In genomic region chr16:48947371-48947713, GRCh38 we compare ENCODE assay signal across 30 cellular contexts.
DNase-seq lines count a peak whose midpoint lies in the region; ATAC-seq, FAIRE-seq and TF ChIP-seq lines count a peak whose summit lies in the region.
"Had no signal": no experiment of that assay in that cellular context is flagged by ENCODE, and none has a peak within 500 bp of the region (broad histone marks: within the 10 kb centered on the region; RNA-seq: fewer than 3 reads in every experiment).

No MANE protein-coding gene starts in this region.

- no peak for TF ChIP-seq POLR2A in sigmoid colon (IDR thresholded peaks at IDR 0.05)

- CTCF ChIA-PET in activated CD4-positive, alpha-beta memory T cell treated with anti-CD3 and anti-CD28 coated beads, Interleukin-2, amount 10 ng/mL, durations not matched to agents 7 days and 5 days (lab: Charles Lee) = no interaction called here

- H3K9ac ChIP-seq in kidney (ENCODE audit: low read length in 2 of 2) = no peak overlapping the region

- no peak for FAIRE-seq in kidney (lab: Jason Lieb, UNC)
- FAIRE-seq: GM12891 had no signal

- TF ChIP-seq EP300 in sigmoid colon (IDR thresholded peaks at IDR 0.05) = no peak

- ATAC-seq in Right ventricle myocardium superior (ENCODE audit: poor library complexity) (peak; percentile 16), right cardiac atrium (no peak)

- no peak for DNase-seq in Right ventricle myocardium superior
- DNase-seq in right cardiac atrium = no peak
- DNase-seq in left ventricle myocardium inferior = no peak
- DNase-seq in sigmoid colon = no peak
- no peak for DNase-seq in SKM-1 (lab: John Stamatoyannopoulos, UW; ENCODE audit: unreplicated experiment)
- no peak for DNase-seq in kidney
- no peak for DNase-seq in activated CD4-positive, alpha-beta memory T cell treated with anti-CD3 and anti-CD28 coated beads, Interleukin-2, amount 10 ng/mL, durations not matched to agents 7 days and 5 days
- no peak for DNase-seq in NCI-H1694 (lab: John Stamatoyannopoulos, UW)
- DNase-seq: 8988T; ACHN; BE2C; CD8-positive, alpha-beta memory T cell; DMS79 treated with DMSO at 0.1 percent for 48 hours; GF-D8; H7; HFFc6; KBM-7; MG63; NCI-H1105 treated with DMSO at 0.1 percent for 48 hours; NCI-H146; NCI-H2029; NCI-H446; NCI-H524 treated with DMSO at 0.1 percent for 48 hours; NCI-H774; NK-92 treated with Interleukin-12 subunit alpha and Interleukin-12 subunit beta, amount 100 ng/mL, for 24 hours; PC-9; RPMI8226; SHP77 treated with DMSO at 0.1 percent for 48 hours had no signal

- H3K9me3 ChIP-seq in right cardiac atrium (ENCODE audit: control insufficient read depth, low read length) (no peaks in the 10 kb centered on the region), left ventricle myocardium inferior (replicated peaks) (no peaks in the 10 kb centered on the region), sigmoid colon (no peaks in the 10 kb centered on the region), kidney (ENCODE audit: control insufficient read depth in 1 of 2, low read length in 2 of 2) (no peaks in the 10 kb centered on the region)
- H3K9me3 ChIP-seq: BE2C, MG63 had no signal

- no peak overlapping the region for H3K4me3 Mint-ChIP-seq in activated CD4-positive, alpha-beta memory T cell treated with anti-CD3 and anti-CD28 coated beads, Interleukin-2, amount 10 ng/mL, durations not matched to agents 7 days and 5 days
- H3K4me3 Mint-ChIP-seq: CD14-positive monocyte; CD8-positive, alpha-beta memory T cell; HFFc6 had no signal

- WGBS in right cardiac atrium = 16% methylated on average over 3 of the region's 3 CpGs
- WGBS in sigmoid colon, 2 donors = 18 to 34% methylated on average over 3 of the region's 3 CpGs

- H3K4me1 ChIP-seq in right cardiac atrium (ENCODE audit: control insufficient read depth, insufficient read depth, low read length) (peaks cover 5% of the 10 kb centered on the region), left ventricle myocardium inferior (peaks cover 14% of the 10 kb centered on the region), sigmoid colon (peaks cover 0 to 61% (median 44%) of the 10 kb centered on the region in 4 donors), kidney (ENCODE audit: control insufficient read depth in 1 of 2, insufficient read depth in 1 of 2, low read depth in 1 of 2, low read length in 2 of 2) (no peaks in the 10 kb centered on the region)
- H3K4me1 ChIP-seq: BE2C had no signal

- no peaks in the 10 kb centered on the region for H3K27me3 Mint-ChIP-seq in activated CD4-positive, alpha-beta memory T cell treated with anti-CD3 and anti-CD28 coated beads, Interleukin-2, amount 10 ng/mL, durations not matched to agents 7 days and 5 days
- H3K27me3 Mint-ChIP-seq: CD8-positive, alpha-beta memory T cell had no signal

- H3K27me3 ChIP-seq in right cardiac atrium (ENCODE audit: control insufficient read depth, insufficient read depth) (no peaks in the 10 kb centered on the region), left ventricle myocardium inferior (ENCODE audit: low read depth) (no peaks in the 10 kb centered on the region), sigmoid colon (no peaks in the 10 kb centered on the region)
- H3K27me3 ChIP-seq: BE2C, MG63 had no signal

- H3K36me3 ChIP-seq in left ventricle myocardium inferior (no peaks in the 10 kb centered on the region), sigmoid colon (no peaks in the 10 kb centered on the region), kidney (ENCODE audit: control insufficient read depth in 1 of 2, insufficient read depth in 2 of 2, low read length in 2 of 2) (no peaks in the 10 kb centered on the region)
- H3K36me3 ChIP-seq: BE2C, MG63 had no signal

- H3K4me3 ChIP-seq in right cardiac atrium (ENCODE audit: low read length) (no peak overlapping the region), left ventricle myocardium inferior (no peak overlapping the region), sigmoid colon (no peak overlapping the region), kidney (ENCODE audit: low read length in 2 of 2) (no peak overlapping the region)
- H3K4me3 ChIP-seq: MG63, PC-9 had no signal

- H3K36me3 Mint-ChIP-seq in activated CD4-positive, alpha-beta memory T cell treated with anti-CD3 and anti-CD28 coated beads, Interleukin-2, amount 10 ng/mL, durations not matched to agents 7 days and 5 days (ENCODE audit: low read depth) = no peaks in the 10 kb centered on the region
- H3K36me3 Mint-ChIP-seq: CD14-positive monocyte; CD8-positive, alpha-beta memory T cell had no signal

- TF ChIP-seq CTCF in left ventricle myocardium inferior (IDR thresholded peaks at IDR 0.05; ENCODE audit: borderline replicate concordance) (no peak), sigmoid colon (IDR thresholded peaks at IDR 0.05) (no peak), kidney (IDR thresholded peaks at IDR 0.05; ENCODE audit: borderline replicate concordance, extremely low read depth, insufficient read depth) (no peak)

- no peak overlapping the region for H3K27ac Mint-ChIP-seq in activated CD4-positive, alpha-beta memory T cell treated with anti-CD3 and anti-CD28 coated beads, Interleukin-2, amount 10 ng/mL, durations not matched to agents 7 days and 5 days
- H3K27ac Mint-ChIP-seq: CD14-positive monocyte; CD8-positive, alpha-beta memory T cell; HFFc6 had no signal

- peaks cover 7% of the 10 kb centered on the region for H3K9me3 Mint-ChIP-seq in activated CD4-positive, alpha-beta memory T cell treated with anti-CD3 and anti-CD28 coated beads, Interleukin-2, amount 10 ng/mL, durations not matched to agents 7 days and 5 days

- intact Hi-C loops in Right ventricle myocardium superior (cut with DNase I) (no loop called here), right cardiac atrium (cut with DNase I) (no loop called here), left ventricle myocardium inferior (cut with micrococcal nuclease) (no loop called here), sigmoid colon (cut with DNase I) (loop anchor here (10.0 kb wide), 1 partner anchor 337 kb away; the partner anchor contains the start of gene CBLN1), kidney (cut with DNase I) (no loop called here)

- no peaks in the 10 kb centered on the region for H3K4me1 Mint-ChIP-seq in activated CD4-positive, alpha-beta memory T cell treated with anti-CD3 and anti-CD28 coated beads, Interleukin-2, amount 10 ng/mL, durations not matched to agents 7 days and 5 days
- H3K4me1 Mint-ChIP-seq: CD14-positive monocyte; CD8-positive, alpha-beta memory T cell had no signal

- POLR2A ChIA-PET in activated CD4-positive, alpha-beta memory T cell treated with anti-CD3 and anti-CD28 coated beads, Interleukin-2, amount 10 ng/mL, durations not matched to agents 7 days and 5 days (lab: Charles Lee) = no interaction called here

- H3K27ac ChIP-seq in right cardiac atrium (ENCODE audit: low read length) = no peak overlapping the region
- H3K27ac ChIP-seq in left ventricle myocardium inferior (replicated peaks) = peak overlapping the region; percentile 58
- peak overlapping the region in 3 of 4 donors; percentile 63 to 82 (median 81) for H3K27ac ChIP-seq in sigmoid colon
- no peak overlapping the region for H3K27ac ChIP-seq in kidney (ENCODE audit: low read depth in 2 of 2, low read length in 2 of 2)
- H3K27ac ChIP-seq: PC-9 had no signal

Comparison
In these comparisons a context has a peak if more than half of its experiments do, and no peak if none do; other contexts are left out.
1. H3K27ac ChIP-seq: peak in left ventricle myocardium inferior (single experiment) and sigmoid colon (3 of 4); none in right cardiac atrium (single experiment) and kidney (0 of 2).